In the genomic region with DNA sequence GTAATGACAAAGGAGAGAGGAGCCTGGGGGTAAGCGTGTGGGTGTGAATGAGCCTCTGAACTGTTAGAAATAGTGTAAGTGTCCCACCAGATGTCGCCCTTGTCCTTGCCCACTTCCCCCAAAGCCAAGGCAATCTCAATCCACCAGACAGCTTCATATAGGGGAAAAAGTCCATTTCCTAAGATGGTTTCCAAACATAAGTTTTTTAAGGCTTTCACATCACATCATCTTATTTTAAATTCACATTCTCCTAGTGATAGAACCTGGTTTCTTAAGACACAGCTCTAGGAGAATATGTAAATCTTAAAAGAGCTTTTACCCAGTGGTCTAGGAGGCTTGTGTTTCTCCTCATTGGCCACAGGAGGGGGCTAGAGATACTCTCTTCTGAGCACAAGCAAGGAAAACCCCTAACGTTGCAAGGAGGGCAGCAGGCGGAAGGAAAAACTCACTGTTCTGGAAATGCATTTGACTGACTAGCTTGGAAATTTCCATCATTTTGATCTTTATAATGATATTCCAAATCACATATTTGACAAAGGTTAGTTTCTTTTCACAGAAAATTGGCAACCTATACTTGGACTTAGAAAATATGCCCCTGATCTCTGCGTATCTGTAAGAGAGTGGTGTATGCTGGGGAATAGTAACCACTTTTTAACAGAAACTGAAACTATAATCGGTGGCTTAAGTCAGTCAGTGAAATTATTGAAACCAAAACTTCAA, we compare ENCODE assay signal across 8 cellular contexts. TPM values are rescaled to one million over a fixed set of nuclear protein-coding genes. Genes with fewer than 3 reads are reported as not detected.
A peak's percentile ranks its signal among the peaks of the same experiment; 100 is the strongest.
DNase-seq lines count a peak whose midpoint lies in the region; ATAC-seq and TF ChIP-seq lines count a peak whose summit lies in the region.

No MANE protein-coding gene starts in this region.

- DNase-seq in CD1c-positive myeloid dendritic cell (ENCODE audit: extremely low spot score) (peak; percentile 94), NCI-H510A treated with DMSO at 0.1 percent for 48 hours (lab: John Stamatoyannopoulos, UW) (peak; percentile 96), mesothelial cell of epicardium (ENCODE audit: low spot score in 2 of 2, unreplicated experiment in 2 of 2) (peak in 1 of 2 experiments; percentile 60)
- peak; percentile 91 for DNase-seq in activated CD4-positive, alpha-beta T cell treated with anti-CD3 and anti-CD28 coated beads, Interleukin-2, amount 10 ng/mL, durations not matched to agents 7 days and 5 days
- DNase-seq in effector CD4-positive, alpha-beta T cell, result peak; percentile 73
- peak; percentile 26 to 44 for DNase-seq in stimulated activated CD8-positive, alpha-beta memory T cell treated with anti-CD3 and anti-CD28 coated beads, Interleukin-15, amount 100 ng/mL, for 48 hours (ENCODE audit: low read depth in 2 of 2)

- POLR2A ChIA-PET in activated CD4-positive, alpha-beta T cell treated with anti-CD3 and anti-CD28 coated beads, Interleukin-2, amount 10 ng/mL, durations not matched to agents 7 days and 5 days (lab: Charles Lee), result no interaction called here

- H3K4me3 Mint-ChIP-seq in activated CD4-positive, alpha-beta T cell treated with anti-CD3 and anti-CD28 coated beads, Interleukin-2, amount 10 ng/mL, durations not matched to agents 7 days and 5 days, result peak overlapping the region; percentile 77
- H3K4me3 Mint-ChIP-seq in mesothelial cell of epicardium, result peak overlapping the region; percentile 62

- peaks cover 6% of the 10 kb centered on the region for H3K9me3 Mint-ChIP-seq in activated CD4-positive, alpha-beta T cell treated with anti-CD3 and anti-CD28 coated beads, Interleukin-2, amount 10 ng/mL, durations not matched to agents 7 days and 5 days
- H3K9me3 Mint-ChIP-seq in mesothelial cell of epicardium, result peaks cover 8% of the 10 kb centered on the region

- ATAC-seq in GM19324 (IDR thresholded peaks at IDR 0.05; ENCODE audit: low FRiP score, unreplicated experiment), result peak; percentile 92
- peak; percentile 82 for ATAC-seq in HG03442 (IDR thresholded peaks at IDR 0.05; ENCODE audit: unreplicated experiment)

- peak overlapping the region; percentile 89 for H3K27ac Mint-ChIP-seq in activated CD4-positive, alpha-beta T cell treated with anti-CD3 and anti-CD28 coated beads, Interleukin-2, amount 10 ng/mL, durations not matched to agents 7 days and 5 days
- peak overlapping the region; percentile 88 for H3K27ac Mint-ChIP-seq in mesothelial cell of epicardium

- CTCF ChIA-PET in activated CD4-positive, alpha-beta T cell treated with anti-CD3 and anti-CD28 coated beads, Interleukin-2, amount 10 ng/mL, durations not matched to agents 7 days and 5 days (lab: Charles Lee), result interaction anchor here (0.6 to 3.1 kb wide), 51 partner anchors 9 to 439 kb away, joined by 3 to 35 read pairs (median 4); partner anchors contain the start of genes BCL10, C1orf52, GNG5 and MCOLN2

- peaks cover 22% of the 10 kb centered on the region for H3K36me3 Mint-ChIP-seq in activated CD4-positive, alpha-beta T cell treated with anti-CD3 and anti-CD28 coated beads, Interleukin-2, amount 10 ng/mL, durations not matched to agents 7 days and 5 days (ENCODE audit: low read depth)
- H3K36me3 Mint-ChIP-seq in mesothelial cell of epicardium, result peaks cover 2% of the 10 kb centered on the region

- no peaks in the 10 kb centered on the region for H3K27me3 Mint-ChIP-seq in activated CD4-positive, alpha-beta T cell treated with anti-CD3 and anti-CD28 coated beads, Interleukin-2, amount 10 ng/mL, durations not matched to agents 7 days and 5 days
- H3K27me3 Mint-ChIP-seq in mesothelial cell of epicardium (ENCODE audit: low read depth), result peaks cover 10% of the 10 kb centered on the region

- peaks cover 23% of the 10 kb centered on the region for H3K4me1 Mint-ChIP-seq in activated CD4-positive, alpha-beta T cell treated with anti-CD3 and anti-CD28 coated beads, Interleukin-2, amount 10 ng/mL, durations not matched to agents 7 days and 5 days
- H3K4me1 Mint-ChIP-seq in mesothelial cell of epicardium, result peaks cover 19% of the 10 kb centered on the region

- TF ChIP-seq CTCF in mesothelial cell of epicardium (IDR thresholded peaks at IDR 0.05; ENCODE audit: unreplicated experiment), result peak; percentile 77

RNA-seq across cellular contexts. Expression of gene LPAR3, which starts 51.9 kb away (rescaled TPM):
- 1 to 10 TPM; 1.3 to 1.5 TPM for total RNA-seq in activated CD4-positive, alpha-beta T cell treated with anti-CD3 and anti-CD28 coated beads, Interleukin-2, amount 10 ng/mL, durations not matched to agents 7 days and 5 days
- 0.67 to 1.00 TPM (median 0.99 TPM) in 3 replicates for total RNA-seq in mesothelial cell of epicardium

RNA-seq across cellular contexts. Expression of gene MCOLN2, which starts 52.0 kb away (rescaled TPM):
- 10 to 100 TPM; 15.0 to 15.4 TPM for total RNA-seq in activated CD4-positive, alpha-beta T cell treated with anti-CD3 and anti-CD28 coated beads, Interleukin-2, amount 10 ng/mL, durations not matched to agents 7 days and 5 days
- 0.50 to 0.96 TPM (median 0.82 TPM) in 3 replicates for total RNA-seq in mesothelial cell of epicardium
